ENCODE assay signal across 25 cellular contexts in genomic region chr5:107121793-107122519, GRCh38.
"Had no signal": no experiment of that assay in that cellular context is flagged by ENCODE, and none has a peak within 500 bp of the region (broad histone marks: within the 10 kb centered on the region; RNA-seq: fewer than 3 reads in every experiment).

No MANE protein-coding gene starts in this region.

- H3K79me2 ChIP-seq: hepatocyte had no signal

- H3K27me3 ChIP-seq: breast epithelium, gastroesophageal sphincter, hepatocyte, neutrophil, ovary, sigmoid colon, stomach, tibial artery had no signal

- H3K4me3 ChIP-seq: breast epithelium, gastroesophageal sphincter, hepatocyte, left ventricle myocardium inferior, ovary, sigmoid colon, stomach, tibial artery had no signal

- H3K4me1 ChIP-seq: breast epithelium, gastroesophageal sphincter, stomach had no signal

- H3K36me3 ChIP-seq: breast epithelium, gastroesophageal sphincter, left ventricle myocardium inferior, neutrophil, ovary, sigmoid colon, stomach, tibial artery had no signal

- H3K4me2 ChIP-seq: hepatocyte had no signal

- H2AFZ ChIP-seq: hepatocyte had no signal

- DNase-seq: activated B cell treated with CpG ODN at 0.5 μM for 24 hours; activated CD4-positive, alpha-beta T cell treated with anti-CD3 and anti-CD28 coated beads for 36 hours; activated CD8-positive, alpha-beta memory T cell treated with anti-CD3 and anti-CD28 coated beads, Interleukin-2, amount 10 ng/mL, durations not matched to agents 7 days and 5 days; activated CD8-positive, alpha-beta T cell treated with anti-CD3 and anti-CD28 coated beads, Interleukin-2, amount 10 ng/mL, durations not matched to agents 7 days and 5 days; activated naive CD4-positive, alpha-beta T cell; activated T-cell treated with anti-CD3 and anti-CD28 coated beads, Interleukin-2, amount 50 U/mL, for 48 hours; central memory CD4-positive, alpha-beta T cell; effector CD8-positive, alpha-beta T cell; islet precursor cell; left ventricle myocardium inferior; nephron progenitor cell; ovary; sigmoid colon; small intestine; stimulated activated CD4-positive, alpha-beta T cell treated with anti-CD3 and anti-CD28 coated beads, Interleukin-1b, Interleukin-23, amount 100 ng/mL, for 48 hours; stimulated activated CD4-positive, alpha-beta T cell treated with anti-CD3 and anti-CD28 coated beads, Interleukin-4, amount 100 ng/mL, for 4 hours; stimulated activated CD8-positive, alpha-beta memory T cell treated with anti-CD3 and anti-CD28 coated beads, Interleukin-4, amount 100 ng/mL, for 48 hours; stomach; tibial artery had no signal

- ATAC-seq: activated CD4-positive, alpha-beta T cell treated with anti-CD3 and anti-CD28 coated beads for 36 hours; activated CD8-positive, alpha-beta memory T cell treated with anti-CD3 and anti-CD28 coated beads, Interleukin-2, amount 10 ng/mL, durations not matched to agents 7 days and 5 days; activated CD8-positive, alpha-beta T cell treated with anti-CD3 and anti-CD28 coated beads, Interleukin-2, amount 10 ng/mL, durations not matched to agents 7 days and 5 days; activated naive CD4-positive, alpha-beta T cell treated with anti-CD3 and anti-CD28 coated beads, Interleukin-2, amount 50 U/mL, for 72 hours; gastroesophageal sphincter; stimulated activated memory B cell treated with anti-CD40 and anti-IgM and Interleukin-4, amounts not matched to agents 10 μg/mL and 1 μg/mL and 100 μg/mL, for 72 hours had no signal

- H3K9me3 ChIP-seq: breast epithelium, gastroesophageal sphincter, left ventricle myocardium inferior, neutrophil, ovary, sigmoid colon, stomach, tibial artery had no signal

- H3K27ac ChIP-seq: breast epithelium, gastroesophageal sphincter, hepatocyte, left ventricle myocardium inferior, neutrophil, ovary, sigmoid colon, stomach, tibial artery had no signal
